Comparison of ENCODE assay signal across 16 cellular contexts in genomic region chr20:35956616-35957015, GRCh38. TPM values are rescaled to one million over a fixed set of nuclear protein-coding genes. Genes with fewer than 3 reads are reported as not detected.
DNase-seq lines count a peak whose midpoint lies in the region; ATAC-seq and TF ChIP-seq lines count a peak whose summit lies in the region.
"Had no signal": no experiment of that assay in that cellular context is flagged by ENCODE, and none has a peak within 500 bp of the region (broad histone marks: within the 10 kb centered on the region; RNA-seq: fewer than 3 reads in every experiment).

No MANE protein-coding gene starts in this region.

- peaks cover 13% of the 10 kb centered on the region for H3K4me1 ChIP-seq in PC-3 (ENCODE audit: insufficient read depth, low read length)
- H3K4me1 ChIP-seq in transverse colon: peaks cover 21 to 31% (median 26%) of the 10 kb centered on the region in 4 donors

- no peaks in the 10 kb centered on the region for H3K27me3 ChIP-seq in PC-3 (ENCODE audit: low read length)
- no peaks in the 10 kb centered on the region for H3K27me3 ChIP-seq in transverse colon

- H3K27ac Mint-ChIP-seq in activated CD8-positive, alpha-beta T cell treated with anti-CD3 and anti-CD28 coated beads for 36 hours: no peak overlapping the region
- no peak overlapping the region for H3K27ac Mint-ChIP-seq in activated CD8-positive, alpha-beta T cell treated with anti-CD3 and anti-CD28 coated beads, Interleukin-2, amount 10 ng/mL, durations not matched to agents 7 days and 5 days
- peak overlapping the region in 4 of 6 donors; percentile 1 to 39 (median 36) for H3K27ac Mint-ChIP-seq in immature natural killer cell

- DNase-seq in activated CD8-positive, alpha-beta T cell treated with anti-CD3 and anti-CD28 coated beads for 36 hours: no peak
- no peak for DNase-seq in activated CD8-positive, alpha-beta T cell treated with anti-CD3 and anti-CD28 coated beads, Interleukin-2, amount 10 ng/mL, durations not matched to agents 7 days and 5 days
- DNase-seq in PC-3 (peak; percentile 6), immature natural killer cell (no peak), transverse colon (peak; percentile 26), NOMO-1 treated with DMSO at 0.1 percent for 48 hours (lab: John Stamatoyannopoulos, UW; ENCODE audit: unreplicated experiment) (no peak)
- DNase-seq: C1 segment of cervical spinal cord; COR-L47; MV-4-11; NCI-H1417; NCI-H187 treated with DMSO at 0.1 percent for 48 hours; NCI-H446; NK-92 treated with Interleukin-12 subunit alpha and Interleukin-12 subunit beta, amount 100 ng/mL, for 24 hours; OCI-M1 had no signal

- TF ChIP-seq CTCF in activated CD8-positive, alpha-beta T cell treated with anti-CD3 and anti-CD28 coated beads for 36 hours (IDR thresholded peaks at IDR 0.05): no peak
- TF ChIP-seq CTCF in PC-3 (conservative IDR thresholded peaks at IDR 0.05; ENCODE audit: low read depth, low read length): no peak
- no peak for TF ChIP-seq CTCF in transverse colon (IDR thresholded peaks at IDR 0.05)

- no peaks in the 10 kb centered on the region for H4K20me1 ChIP-seq in PC-3 (ENCODE audit: low read length)

- TF ChIP-seq EP300 in transverse colon (IDR thresholded peaks at IDR 0.05; ENCODE audit: low read depth): no peak

- ATAC-seq in activated CD8-positive, alpha-beta T cell treated with anti-CD3 and anti-CD28 coated beads for 36 hours: no peak
- ATAC-seq in activated CD8-positive, alpha-beta T cell treated with anti-CD3 and anti-CD28 coated beads, Interleukin-2, amount 10 ng/mL, durations not matched to agents 7 days and 5 days: no peak
- no peak for ATAC-seq in PC-3
- no peak for ATAC-seq in GM21619 (IDR thresholded peaks at IDR 0.05; ENCODE audit: unreplicated experiment)
- ATAC-seq: K562 had no signal

- CTCF ChIA-PET in activated CD8-positive, alpha-beta T cell treated with anti-CD3 and anti-CD28 coated beads for 36 hours (lab: Charles Lee): interaction anchor here (2.1 kb wide), 1 partner anchor 493 kb away, joined by 5 read pairs; no protein-coding TSS in a partner anchor
- CTCF ChIA-PET in activated CD8-positive, alpha-beta T cell treated with anti-CD3 and anti-CD28 coated beads, Interleukin-2, amount 10 ng/mL, durations not matched to agents 7 days and 5 days (lab: Charles Lee): no interaction called here
- CTCF ChIA-PET in PC-3 (lab: Charles Lee): no interaction called here

- TF ChIP-seq POLR2A in transverse colon (IDR thresholded peaks at IDR 0.05): no peak

- H3K9me3 ChIP-seq in PC-3 (ENCODE audit: low read length): no peaks in the 10 kb centered on the region
- no peaks in the 10 kb centered on the region for H3K9me3 ChIP-seq in transverse colon

- peaks cover 11% of the 10 kb centered on the region for H3K36me3 Mint-ChIP-seq in activated CD8-positive, alpha-beta T cell treated with anti-CD3 and anti-CD28 coated beads for 36 hours (ENCODE audit: low read depth)
- H3K36me3 Mint-ChIP-seq in activated CD8-positive, alpha-beta T cell treated with anti-CD3 and anti-CD28 coated beads, Interleukin-2, amount 10 ng/mL, durations not matched to agents 7 days and 5 days (ENCODE audit: low read depth): peaks cover 14% of the 10 kb centered on the region
- peaks cover 0 to 4% (median 0%) of the 10 kb centered on the region in 3 donors for H3K36me3 Mint-ChIP-seq in immature natural killer cell

- peaks cover 30% of the 10 kb centered on the region for H3K79me2 ChIP-seq in PC-3 (ENCODE audit: low read length)

- intact Hi-C loops in activated CD8-positive, alpha-beta T cell treated with anti-CD3 and anti-CD28 coated beads for 36 hours (cut with micrococcal nuclease): loop anchor here (10.0 kb wide), 1 partner anchor 342 kb away; the partner anchor contains the start of gene SPAG4
- intact Hi-C loops in PC-3 (cut with micrococcal nuclease): no loop called here
- intact Hi-C loops in transverse colon (cut with DNase I; ENCODE audit: low total_unique reads): no loop called here

- peak overlapping the region; percentile 15 for H3K4me3 Mint-ChIP-seq in activated CD8-positive, alpha-beta T cell treated with anti-CD3 and anti-CD28 coated beads for 36 hours
- no peak overlapping the region for H3K4me3 Mint-ChIP-seq in activated CD8-positive, alpha-beta T cell treated with anti-CD3 and anti-CD28 coated beads, Interleukin-2, amount 10 ng/mL, durations not matched to agents 7 days and 5 days
- peak overlapping the region in 1 of 5 donors; percentile 43 for H3K4me3 Mint-ChIP-seq in immature natural killer cell

- in situ Hi-C loops in transverse colon (cut with MboI; ENCODE audit: low pct_ligation_motif_present in 1 of 4, low pct_unique_long_range_greater_than_20kb in 1 of 4, low sequenced_read_pairs in 3 of 4): no loop called here

- POLR2A ChIA-PET in activated CD8-positive, alpha-beta T cell treated with anti-CD3 and anti-CD28 coated beads for 36 hours (lab: Charles Lee): no interaction called here
- POLR2A ChIA-PET in activated CD8-positive, alpha-beta T cell treated with anti-CD3 and anti-CD28 coated beads, Interleukin-2, amount 10 ng/mL, durations not matched to agents 7 days and 5 days (lab: Charles Lee): no interaction called here
- POLR2A ChIA-PET in PC-3 (lab: Charles Lee; ENCODE audit: unreplicated experiment): no interaction called here

- H3K9me2 ChIP-seq in PC-3 (replicated peaks; ENCODE audit: low read length): no peaks in the 10 kb centered on the region

- no peaks in the 10 kb centered on the region for H3K36me3 ChIP-seq in PC-3 (ENCODE audit: low read depth, low read length)
- H3K36me3 ChIP-seq in transverse colon: no peaks in the 10 kb centered on the region

- H3K9ac ChIP-seq in PC-3 (ENCODE audit: low read length): no peak overlapping the region

- no peaks in the 10 kb centered on the region for H3K27me3 Mint-ChIP-seq in activated CD8-positive, alpha-beta T cell treated with anti-CD3 and anti-CD28 coated beads for 36 hours
- peaks cover 4% of the 10 kb centered on the region for H3K27me3 Mint-ChIP-seq in activated CD8-positive, alpha-beta T cell treated with anti-CD3 and anti-CD28 coated beads, Interleukin-2, amount 10 ng/mL, durations not matched to agents 7 days and 5 days (ENCODE audit: low read depth)
- peaks cover 10 to 17% (median 12%) of the 10 kb centered on the region in 3 donors for H3K27me3 Mint-ChIP-seq in immature natural killer cell (ENCODE audit: low read depth in 3 of 3)

- H3F3A ChIP-seq in PC-3 (ENCODE audit: low read length, unreplicated experiment): no peaks in the 10 kb centered on the region

- no peak overlapping the region for H3K4me2 ChIP-seq in PC-3 (ENCODE audit: low read length)

- BruUV-seq in PC-3 (replicated peaks; lab: Mats Ljungman, UMichigan): no TSS peak

- H3K27ac ChIP-seq in PC-3 (ENCODE audit: low read length) (no peak overlapping the region), transverse colon (peak overlapping the region in 2 of 4 donors; percentile 4 to 51)

- H3K4me3 ChIP-seq in PC-3 (ENCODE audit: low read length): no peak overlapping the region
- no peak overlapping the region for H3K4me3 ChIP-seq in transverse colon
- H3K4me3 ChIP-seq: K562 had no signal

- peaks cover 14% of the 10 kb centered on the region for H3K4me1 Mint-ChIP-seq in activated CD8-positive, alpha-beta T cell treated with anti-CD3 and anti-CD28 coated beads for 36 hours (ENCODE audit: low read depth)
- H3K4me1 Mint-ChIP-seq in activated CD8-positive, alpha-beta T cell treated with anti-CD3 and anti-CD28 coated beads, Interleukin-2, amount 10 ng/mL, durations not matched to agents 7 days and 5 days (ENCODE audit: low read depth): peaks cover 21% of the 10 kb centered on the region
- H3K4me1 Mint-ChIP-seq in immature natural killer cell: peaks cover 23 to 30% of the 10 kb centered on the region in 2 donors

- peaks cover 11% of the 10 kb centered on the region for H3K9me3 Mint-ChIP-seq in activated CD8-positive, alpha-beta T cell treated with anti-CD3 and anti-CD28 coated beads for 36 hours
- H3K9me3 Mint-ChIP-seq in activated CD8-positive, alpha-beta T cell treated with anti-CD3 and anti-CD28 coated beads, Interleukin-2, amount 10 ng/mL, durations not matched to agents 7 days and 5 days (ENCODE audit: insufficient read depth): no peaks in the 10 kb centered on the region
- no peaks in the 10 kb centered on the region for H3K9me3 Mint-ChIP-seq in immature natural killer cell

- H2AFZ ChIP-seq in PC-3 (ENCODE audit: low read length): no peak overlapping the region

RNA-seq across cellular contexts. Expression of gene SCAND1, which starts 2.3 kb away (rescaled TPM):
- 10 to 100 TPM; 46.4 to 49.2 TPM for total RNA-seq in activated CD8-positive, alpha-beta T cell treated with anti-CD3 and anti-CD28 coated beads for 36 hours
- total RNA-seq in activated CD8-positive, alpha-beta T cell treated with anti-CD3 and anti-CD28 coated beads, Interleukin-2, amount 10 ng/mL, durations not matched to agents 7 days and 5 days: 10 to 100 TPM; 63.2 to 64.7 TPM
- total RNA-seq in PC-3 (2014; rRNA removed) (90.9 and 101 TPM in 2 replicates), transverse colon (100 to 1,000 TPM in 3 of 4 donors, 10 to 100 TPM in 1; 80.8 to 152 (median 109) TPM)
- polyA plus RNA-seq in immature natural killer cell: 100 to 1,000 TPM; 177 to 270 (median 215) TPM

RNA-seq across cellular contexts. Expression of gene CNBD2, which starts 11.8 kb away (rescaled TPM):
- 1 to 10 TPM; 4.9 to 6.1 TPM for total RNA-seq in activated CD8-positive, alpha-beta T cell treated with anti-CD3 and anti-CD28 coated beads for 36 hours
- total RNA-seq in activated CD8-positive, alpha-beta T cell treated with anti-CD3 and anti-CD28 coated beads, Interleukin-2, amount 10 ng/mL, durations not matched to agents 7 days and 5 days: 1 to 10 TPM; 4.9 to 6.1 TPM
- 6.6 and 6.7 TPM in 2 replicates for total RNA-seq in PC-3 (2014; rRNA removed)
- 10 to 100 TPM in 1 of 3 donors, 1 to 10 TPM in 2; 8.2 to 13.7 (median 8.4) TPM for polyA plus RNA-seq in immature natural killer cell
- 1 to 10 TPM in 3 of 4 donors, not detected in 1; 6.2 to 9.4 (median 7.8) TPM for total RNA-seq in transverse colon

Comparison
In these comparisons a context has a peak if more than half of its experiments do, and no peak if none do; other contexts are left out.
1. DNase-seq: peak in PC-3 (single experiment) and transverse colon (single experiment); none in activated CD8-positive, alpha-beta T cell treated with anti-CD3 and anti-CD28 coated beads for 36 hours (single experiment), activated CD8-positive, alpha-beta T cell treated with anti-CD3 and anti-CD28 coated beads, Interleukin-2, amount 10 ng/mL, durations not matched to agents 7 days and 5 days (single experiment), immature natural killer cell (0 of 3) and NOMO-1 treated with DMSO at 0.1 percent for 48 hours (single experiment).
2. H3K27ac Mint-ChIP-seq: peak in immature natural killer cell (4 of 6); none in activated CD8-positive, alpha-beta T cell treated with anti-CD3 and anti-CD28 coated beads for 36 hours (single experiment) and activated CD8-positive, alpha-beta T cell treated with anti-CD3 and anti-CD28 coated beads, Interleukin-2, amount 10 ng/mL, durations not matched to agents 7 days and 5 days (single experiment).